In genomic region chr11:3590193-3590592, GRCh38 we compare ENCODE assay signal across 6 cellular contexts.
TF ChIP-seq lines count a peak whose summit lies in the region.

No MANE protein-coding gene starts in this region.

TF ChIP-seq in A549, 52 proteins besides CTCF, POLR2A, EP300 and RAD21:
- peak; percentile 29; the same call in 1 of the 2 replicates for TF ChIP-seq USF2 (IDR thresholded peaks at IDR 0.05)

TF ChIP-seq in HEK293, 187 proteins besides CTCF, POLR2A, EP300 and RAD21:
- TF ChIP-seq ZNF18 (tag by site-specific recombination; IDR thresholded peaks at IDR 0.05) = peak; percentile 45; the same call in 1 of the 2 replicates

TF ChIP-seq in SK-N-SH, 30 proteins besides CTCF, POLR2A, EP300 and RAD21:
- TF ChIP-seq USF1 (IDR thresholded peaks at IDR 0.05; ENCODE audit: borderline replicate concordance, low read depth) = peak; percentile 57; the same call in 1 of the 2 replicates

TF ChIP-seq in GM12878, 131 proteins besides CTCF, POLR2A, EP300 and RAD21:
- peak; percentile 34 for TF ChIP-seq SIX5 (IDR thresholded peaks at IDR 0.05; ENCODE audit: low read depth, low read length, severe bottlenecking)

TF ChIP-seq in H1, 55 proteins besides CTCF, POLR2A, EP300 and RAD21:
- peak; percentile 30; the same call in 1 of the 2 replicates for TF ChIP-seq E2F6 (IDR thresholded peaks at IDR 0.05)

TF ChIP-seq in HepG2, 621 proteins besides CTCF, POLR2A, EP300 and RAD21:
- TF ChIP-seq THAP11 (CRISPR knock-in tag; IDR thresholded peaks at IDR 0.05) (peak; percentile 86), ZNF143 (CRISPR knock-in tag; IDR thresholded peaks at IDR 0.05) (peak; percentile 69), NFYC (CRISPR knock-in tag; IDR thresholded peaks at IDR 0.05) (0 out of 2 replicates have a peak, but pooled peaks have one; percentile 29)
